ENCODE assay signal across 8 cellular contexts in genomic region chr11:45885274-45885920, GRCh38. TPM values are rescaled to one million over a fixed set of nuclear protein-coding genes. Genes with fewer than 3 reads are reported as not detected.
DNase-seq lines count a peak whose midpoint lies in the region; ATAC-seq lines count a peak whose summit lies in the region.

Gene MAPK8IP1, plus strand, starts transcription at chr11:45885651. Its CDS starts 170 bp downstream, at chr11:45885821.

- peaks cover 6% of the 10 kb centered on the region for H3K4me1 Mint-ChIP-seq in activated CD4-positive, alpha-beta T cell treated with anti-CD3 and anti-CD28 coated beads, Interleukin-2, amount 10 ng/mL, durations not matched to agents 24 days and 14 days
- peaks cover 15% of the 10 kb centered on the region for H3K4me1 Mint-ChIP-seq in memory B cell

- in situ Hi-C loops in G401 (cut with HindIII; ENCODE audit: low sequenced_read_pairs), result no loop called here

- H3K9me3 Mint-ChIP-seq in activated CD4-positive, alpha-beta T cell treated with anti-CD3 and anti-CD28 coated beads, Interleukin-2, amount 10 ng/mL, durations not matched to agents 24 days and 14 days, result no peaks in the 10 kb centered on the region
- H3K9me3 Mint-ChIP-seq in memory B cell, result no peaks in the 10 kb centered on the region

- peak within 1 kb of the TSS; percentile 45 to 51 for H3K4me3 ChIP-seq in duodenal mucosa (ENCODE audit: low read depth in 1 of 2, low read length in 2 of 2)

- H3K27ac ChIP-seq in duodenal mucosa (ENCODE audit: low read depth, low read length), result no peak within 1 kb of the TSS

- H3K27me3 ChIP-seq in duodenal mucosa (ENCODE audit: control insufficient read depth in 1 of 2, insufficient read depth in 2 of 2, low read length in 2 of 2), result no peaks in the 10 kb centered on the region

- H3K9me3 ChIP-seq in duodenal mucosa (ENCODE audit: control insufficient read depth in 1 of 2, low read length in 2 of 2), result no peaks in the 10 kb centered on the region

- intact Hi-C loops in activated CD4-positive, alpha-beta T cell treated with anti-CD3 and anti-CD28 coated beads, Interleukin-2, amount 10 ng/mL, durations not matched to agents 24 days and 14 days (cut with micrococcal nuclease), result loop anchor here (1.0 to 5.0 kb wide), 2 partner anchors 33 to 38 kb away; partner anchors contain the start of gene CRY2

- H3K9ac ChIP-seq in duodenal mucosa (ENCODE audit: low read depth in 1 of 2, low read length in 2 of 2), result no peak within 1 kb of the TSS

- peaks cover 0 to 3% of the 10 kb centered on the region in 2 donors for H3K4me1 ChIP-seq in duodenal mucosa (ENCODE audit: control insufficient read depth in 1 of 2, insufficient read depth in 2 of 2, low read length in 2 of 2)

- ATAC-seq in HG02678 (IDR thresholded peaks at IDR 0.05; ENCODE audit: unreplicated experiment), result peak; percentile 76
- ATAC-seq in memory B cell (ENCODE audit: low read depth), result peak; percentile 83

- H3K27ac Mint-ChIP-seq in activated CD4-positive, alpha-beta T cell treated with anti-CD3 and anti-CD28 coated beads, Interleukin-2, amount 10 ng/mL, durations not matched to agents 24 days and 14 days, result no peak within 1 kb of the TSS
- H3K27ac Mint-ChIP-seq in memory B cell, result no peak within 1 kb of the TSS

- DNase-seq in G401 (ENCODE audit: low spot score), result peak; percentile 74
- peak; percentile 37 for DNase-seq in NCI-H226
- peak; percentile 88 for DNase-seq in activated CD4-positive, alpha-beta T cell treated with anti-CD3 and anti-CD28 coated beads, Interleukin-2, amount 10 ng/mL, durations not matched to agents 24 days and 14 days
- DNase-seq in memory B cell (ENCODE audit: low spot score in 2 of 2), result peak; percentile 52 to 72
- DNase-seq in stimulated activated CD8-positive, alpha-beta memory T cell treated with anti-CD3 and anti-CD28 coated beads, Interleukin-15, amount 100 ng/mL, for 24 hours (ENCODE audit: low read depth), result peak; percentile 39
- DNase-seq in foreskin melanocyte, result no peak

- peaks cover 17 to 26% of the 10 kb centered on the region in 2 donors for H3K36me3 ChIP-seq in duodenal mucosa (ENCODE audit: control insufficient read depth in 1 of 2, insufficient read depth in 2 of 2, low read length in 2 of 2)

- peaks cover 10% of the 10 kb centered on the region for H3K27me3 Mint-ChIP-seq in activated CD4-positive, alpha-beta T cell treated with anti-CD3 and anti-CD28 coated beads, Interleukin-2, amount 10 ng/mL, durations not matched to agents 24 days and 14 days
- H3K27me3 Mint-ChIP-seq in memory B cell, result peaks cover 1% of the 10 kb centered on the region

- H3K4me3 Mint-ChIP-seq in activated CD4-positive, alpha-beta T cell treated with anti-CD3 and anti-CD28 coated beads, Interleukin-2, amount 10 ng/mL, durations not matched to agents 24 days and 14 days, result peak within 1 kb of the TSS; percentile 79
- H3K4me3 Mint-ChIP-seq in memory B cell, result peak within 1 kb of the TSS; percentile 70

- peaks cover 1% of the 10 kb centered on the region for H3K36me3 Mint-ChIP-seq in activated CD4-positive, alpha-beta T cell treated with anti-CD3 and anti-CD28 coated beads, Interleukin-2, amount 10 ng/mL, durations not matched to agents 24 days and 14 days (ENCODE audit: low read depth)
- H3K36me3 Mint-ChIP-seq in memory B cell, result peaks cover 16% of the 10 kb centered on the region

RNA-seq across cellular contexts. Expression of gene MAPK8IP1, which starts in this region (rescaled TPM):
- total RNA-seq in G401 (2014; rRNA removed; shearing (Covaris generic)), result 32.5 and 38.5 TPM in 2 replicates
- total RNA-seq in activated CD4-positive, alpha-beta T cell treated with anti-CD3 and anti-CD28 coated beads, Interleukin-2, amount 10 ng/mL, durations not matched to agents 24 days and 14 days, result 0.49 and 0.83 TPM in 2 replicates

Comparison
In these comparisons a context has a peak if more than half of its experiments do, and no peak if none do; other contexts are left out.
1. RNA of gene MAPK8IP1 (total RNA-seq): 32.5 to 38.5 TPM in G401; 0.49 to 0.83 TPM in activated CD4-positive, alpha-beta T cell treated with anti-CD3 and anti-CD28 coated beads, Interleukin-2, amount 10 ng/mL, durations not matched to agents 24 days and 14 days; every median in the first group is over 10 times any median in the second.
2. Peak in DNase-seq in activated CD4-positive, alpha-beta T cell treated with anti-CD3 and anti-CD28 coated beads, Interleukin-2, amount 10 ng/mL, durations not matched to agents 24 days and 14 days; RNA of the gene not detected or under 1 TPM.